Comparison of ENCODE assay signal across 8 cellular contexts in genomic region chr15:63048986-63049665, GRCh38. TPM values are rescaled to one million over a fixed set of nuclear protein-coding genes. Genes with fewer than 3 reads are reported as not detected.
DNase-seq lines count a peak whose midpoint lies in the region; TF ChIP-seq lines count a peak whose summit lies in the region.

No MANE protein-coding gene starts in this region.

- DNase-seq in activated CD4-positive, CD25-positive, alpha-beta regulatory T cell treated with anti-CD3 and anti-CD28 coated beads, Interleukin-2, amount 50 U/mL, for 72 hours = peak; percentile 39
- no peak for DNase-seq in activated CD4-positive, CD25-positive, alpha-beta regulatory T cell (lab: John Stamatoyannopoulos, UW)
- DNase-seq in NCI-H2171 (lab: John Stamatoyannopoulos, UW) = peak; percentile 74
- peak; percentile 72 for DNase-seq in activated CD8-positive, alpha-beta memory T cell treated with anti-CD3 and anti-CD28 coated beads for 24 hours
- DNase-seq in erythroblast (lab: John Stamatoyannopoulos, UW) = peak; percentile 82 to 83
- DNase-seq in mucosa of gallbladder (ENCODE audit: low spot score) = peak; percentile 51
- no peak for DNase-seq in 8988T

- TF ChIP-seq POLR2A in erythroblast (IDR thresholded peaks at IDR 0.05; ENCODE audit: low read length) = peak; percentile 62

- peak overlapping the region; percentile 76 for H3K27ac ChIP-seq in temporal lobe (ENCODE audit: low read depth, low read length)

RNA-seq across cellular contexts. Expression of gene TPM1, which starts 6.6 kb away (rescaled TPM):
- 1,361 TPM for total RNA-seq in mucosa of gallbladder
- 80.2 TPM for total RNA-seq in temporal lobe

Comparison
In these comparisons a context has a peak if more than half of its experiments do, and no peak if none do; other contexts are left out.
1. DNase-seq: peak in activated CD4-positive, CD25-positive, alpha-beta regulatory T cell treated with anti-CD3 and anti-CD28 coated beads, Interleukin-2, amount 50 U/mL, for 72 hours (single experiment), NCI-H2171 (single experiment), activated CD8-positive, alpha-beta memory T cell treated with anti-CD3 and anti-CD28 coated beads for 24 hours (single experiment), erythroblast (2 of 2) and mucosa of gallbladder (single experiment); none in activated CD4-positive, CD25-positive, alpha-beta regulatory T cell (0 of 4) and 8988T (single experiment).
2. RNA of gene TPM1, which starts 6.6 kb away (total RNA-seq): 1,361 TPM in mucosa of gallbladder (single experiment); 80.2 TPM in temporal lobe (single experiment); every median in the first group is over 10 times any median in the second.